Comparison of ENCODE assay signal across 8 cellular contexts in genomic region chr1:227947678-227948492, GRCh38. TPM values are rescaled to one million over a fixed set of nuclear protein-coding genes. Genes with fewer than 3 reads are reported as not detected.
DNase-seq lines count a peak whose midpoint lies in the region; ATAC-seq and TF ChIP-seq lines count a peak whose summit lies in the region.

Gene WNT9A, minus strand, starts transcription at chr1:227947932. Its CDS starts 45 bp downstream, at chr1:227947887.

- H3K36me3 ChIP-seq in HAP-1 (replicated peaks) (no peaks in the 10 kb centered on the region), suprapubic skin (no peaks in the 10 kb centered on the region)

- H3K4me3 ChIP-seq in HAP-1, result peak within 1 kb of the TSS; percentile 43
- peak within 1 kb of the TSS; percentile 49 for H3K4me3 ChIP-seq in choroid plexus epithelial cell (ENCODE audit: low read depth, low read length)
- peak within 1 kb of the TSS; percentile 61 for H3K4me3 ChIP-seq in suprapubic skin

- intact Hi-C loops in left colon (cut with DNase I, micrococcal nuclease), result loop anchor here (5.0 to 10.0 kb wide), 2 partner anchors 186 to 193 kb away; no protein-coding TSS in a partner anchor

- H3K27ac ChIP-seq in suprapubic skin, result peak within 1 kb of the TSS; percentile 78

- TF ChIP-seq CTCF in choroid plexus epithelial cell (conservative IDR thresholded peaks at IDR 0.05; ENCODE audit: low read depth, low read length) (no peak), suprapubic skin (IDR thresholded peaks at IDR 0.05) (no peak)

- no peaks in the 10 kb centered on the region for H3K4me1 ChIP-seq in HAP-1
- peaks cover 38% of the 10 kb centered on the region for H3K4me1 ChIP-seq in suprapubic skin

- H3K9me3 ChIP-seq in HAP-1 (no peaks in the 10 kb centered on the region), suprapubic skin (no peaks in the 10 kb centered on the region)

- WGBS in suprapubic skin, result 0% methylated on average over 6 of the region's 119 CpGs

- TF ChIP-seq EP300 in suprapubic skin (IDR thresholded peaks at IDR 0.05), result no peak

- in situ Hi-C loops in HAP-1 (cut with MboI; ENCODE audit: low sequenced_read_pairs), result no loop called here

- TF ChIP-seq POLR2A in suprapubic skin (IDR thresholded peaks at IDR 0.05), result peak in 1 of 2 donors; percentile 48

- DNase-seq in D341Med (ENCODE audit: low spot score) (peak; percentile 95), HAP-1 (ENCODE audit: low spot score in 2 of 2) (peak; percentile 66 to 69), NOMO-1 treated with DMSO at 0.1 percent for 48 hours (lab: John Stamatoyannopoulos, UW; ENCODE audit: unreplicated experiment) (peak; percentile 4), choroid plexus epithelial cell (ENCODE audit: low read depth) (peak; percentile 34), left colon (peak in 1 of 2 donors; percentile 47), suprapubic skin (ENCODE audit: low spot score in 2 of 2) (peak; percentile 73 to 78), medulla oblongata (ENCODE audit: extremely low spot score) (no peak)
- DNase-seq in activated CD4-positive, CD25-positive, alpha-beta regulatory T cell (lab: John Stamatoyannopoulos, UW), result no peak

- peak; percentile 39 for ATAC-seq in left colon

- H3K27me3 ChIP-seq in HAP-1 (ENCODE audit: low read depth) (no peaks in the 10 kb centered on the region), suprapubic skin (peaks cover 9% of the 10 kb centered on the region)

RNA-seq across cellular contexts. Expression of gene WNT9A, which starts in this region (rescaled TPM):
- total RNA-seq in left colon (1 to 10 TPM; 2.2 to 2.6 TPM), suprapubic skin (1 to 10 TPM in 2 of 4 donors, under 1 TPM in 2; 0.85 to 2.6 (median 1.1) TPM)

Comparison
In these comparisons a context has a peak if more than half of its experiments do, and no peak if none do; other contexts are left out.
1. DNase-seq: peak in D341Med (single experiment), HAP-1 (2 of 2), NOMO-1 treated with DMSO at 0.1 percent for 48 hours (single experiment), choroid plexus epithelial cell (single experiment) and suprapubic skin (2 of 2); none in medulla oblongata (single experiment) and activated CD4-positive, CD25-positive, alpha-beta regulatory T cell (0 of 4).
2. Peak in every context shown above with its lines, with median percentiles within 50 percentile points of each other: H3K4me3 ChIP-seq.